In the genomic region with DNA sequence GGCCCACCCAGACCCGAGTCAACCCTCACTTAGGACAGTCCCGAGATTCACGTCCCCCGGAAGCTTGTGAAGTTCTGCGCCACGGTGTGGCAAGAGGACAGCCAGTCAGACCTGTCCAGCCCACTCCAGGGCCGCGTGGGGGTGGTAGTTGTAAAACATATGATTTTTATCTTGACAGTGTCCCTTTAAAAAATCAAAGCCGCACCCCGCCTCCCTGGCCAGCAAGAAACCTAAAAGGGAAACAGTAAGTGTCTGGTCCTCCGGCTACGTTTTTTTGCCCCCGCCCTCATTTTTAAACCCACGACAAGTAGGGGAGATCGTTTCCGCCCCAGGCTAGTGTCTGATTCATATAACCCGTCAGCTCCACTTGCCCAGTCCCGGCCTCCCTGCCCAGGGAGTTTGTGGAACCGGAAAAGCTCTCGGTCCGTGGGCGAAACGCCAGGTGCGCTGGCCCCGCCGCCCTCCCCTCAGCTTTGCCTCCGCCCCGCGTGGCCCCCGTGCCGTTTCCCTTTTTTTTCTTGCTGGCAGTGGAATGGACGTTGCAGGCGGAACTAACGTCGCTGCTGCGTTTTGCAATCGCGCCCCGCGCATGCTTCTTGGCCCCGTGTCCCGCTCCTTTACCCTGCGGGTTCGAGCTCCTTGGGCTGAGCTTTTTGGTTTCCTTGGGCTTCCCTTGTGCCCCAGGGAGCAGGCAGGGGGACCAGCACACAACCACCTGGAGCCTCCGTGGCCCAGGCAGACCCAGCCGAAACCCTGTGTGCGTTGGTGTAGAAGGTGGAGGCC, we compare ENCODE assay signal across 8 cellular contexts. TPM values are rescaled to one million over a fixed set of nuclear protein-coding genes. Genes with fewer than 3 reads are reported as not detected.
DNase-seq lines count a peak whose midpoint lies in the region; ATAC-seq and TF ChIP-seq lines count a peak whose summit lies in the region.

No MANE protein-coding gene starts in this region.

- intact Hi-C loops in CD14-positive monocyte (cut with micrococcal nuclease) (loop anchor here in 1 of 2 donors (2.0 to 5.0 kb wide), 2 partner anchors 15 to 58 kb away; a partner anchor contains a TSS), esophagus squamous epithelium (cut with DNase I) (no loop called here)

- no peak for TF ChIP-seq POLR2A in esophagus squamous epithelium (IDR thresholded peaks at IDR 0.05)

- peaks cover 0 to 2% (median 0%) of the 10 kb centered on the region in 7 donors for H3K9me3 Mint-ChIP-seq in CD14-positive monocyte

- peak overlapping the region; percentile 73 to 81 for H3K4me3 Mint-ChIP-seq in CD14-positive monocyte

- H3K27ac ChIP-seq in esophagus squamous epithelium (peak overlapping the region in 3 of 4 donors; percentile 12 to 83 (median 70)), osteoblast (ENCODE audit: low read depth, low read length) (peak overlapping the region; percentile 82)

- no peaks in the 10 kb centered on the region for H3K27me3 Mint-ChIP-seq in CD14-positive monocyte (ENCODE audit: low read depth in 3 of 3)

- peaks cover 13% of the 10 kb centered on the region for H3K79me2 ChIP-seq in osteoblast (ENCODE audit: insufficient read depth, low read length)

- no peaks in the 10 kb centered on the region for H4K20me1 ChIP-seq in osteoblast (ENCODE audit: insufficient read depth, low read length)

- H3K4me1 Mint-ChIP-seq in CD14-positive monocyte = peaks cover 50% of the 10 kb centered on the region

- peaks cover 0 to 65% (median 0%) of the 10 kb centered on the region in 3 donors for H3K4me1 ChIP-seq in esophagus squamous epithelium
- peaks cover 4% of the 10 kb centered on the region for H3K4me1 ChIP-seq in osteoblast (ENCODE audit: insufficient read depth, low read length)

- H3K9me3 ChIP-seq in esophagus squamous epithelium (no peaks in the 10 kb centered on the region), osteoblast (ENCODE audit: low read depth, low read length) (no peaks in the 10 kb centered on the region)

- H2AFZ ChIP-seq in osteoblast (ENCODE audit: low read length) = peak overlapping the region; percentile 61

- H3K4me3 ChIP-seq in esophagus squamous epithelium (peak overlapping the region in 2 of 4 donors; percentile 35 to 58), osteoblast (ENCODE audit: insufficient read depth, low read length) (peak overlapping the region; percentile 72)

- peaks cover 35 to 83% of the 10 kb centered on the region in 2 donors for H3K36me3 Mint-ChIP-seq in CD14-positive monocyte

- TF ChIP-seq CTCF in CD14-positive monocyte (IDR thresholded peaks at IDR 0.05) (no peak), esophagus squamous epithelium (IDR thresholded peaks at IDR 0.05) (no peak), osteoblast (IDR thresholded peaks at IDR 0.05; ENCODE audit: extremely low read depth, low read depth, low read length) (no peak)

- H3K36me3 ChIP-seq in esophagus squamous epithelium = peaks cover 23 to 97% (median 29%) of the 10 kb centered on the region in 3 donors
- peaks cover 39% of the 10 kb centered on the region for H3K36me3 ChIP-seq in osteoblast (ENCODE audit: insufficient read depth, low read length)

- no peak for ATAC-seq in GM18873 (IDR thresholded peaks at IDR 0.05; ENCODE audit: low FRiP score, unreplicated experiment)

- H3K27me3 ChIP-seq in esophagus squamous epithelium (no peaks in the 10 kb centered on the region), osteoblast (ENCODE audit: insufficient read depth, low read length) (no peaks in the 10 kb centered on the region)

- peak; percentile 95 for DNase-seq in CD14-positive monocyte (ENCODE audit: low spot score)
- DNase-seq in esophagus squamous epithelium (lab: John Stamatoyannopoulos, UW) = no peak
- DNase-seq in osteoblast (ENCODE audit: insufficient read length, low spot score, missing footprints) = peak; percentile 99
- no peak for DNase-seq in glomerular visceral epithelial cell (ENCODE audit: extremely low spot score)
- no peak for DNase-seq in NCI-H2227 treated with DMSO at 0.1 percent for 48 hours (lab: John Stamatoyannopoulos, UW)
- DNase-seq in NCI-H146 (lab: John Stamatoyannopoulos, UW) = no peak

- H3K27ac Mint-ChIP-seq in CD14-positive monocyte = peak overlapping the region; percentile 90 to 98 (median 95)

- 63 to 71% methylated on average over 31 to 39 of the region's 47 CpGs for WGBS in esophagus squamous epithelium, 2 donors

- peak overlapping the region; percentile 88 for H3K4me2 ChIP-seq in osteoblast (ENCODE audit: insufficient read depth, low read length)

TF ChIP-seq in PFSK-1, 5 proteins besides CTCF, POLR2A, EP300 and RAD21:
- TF ChIP-seq, protein P1, sequence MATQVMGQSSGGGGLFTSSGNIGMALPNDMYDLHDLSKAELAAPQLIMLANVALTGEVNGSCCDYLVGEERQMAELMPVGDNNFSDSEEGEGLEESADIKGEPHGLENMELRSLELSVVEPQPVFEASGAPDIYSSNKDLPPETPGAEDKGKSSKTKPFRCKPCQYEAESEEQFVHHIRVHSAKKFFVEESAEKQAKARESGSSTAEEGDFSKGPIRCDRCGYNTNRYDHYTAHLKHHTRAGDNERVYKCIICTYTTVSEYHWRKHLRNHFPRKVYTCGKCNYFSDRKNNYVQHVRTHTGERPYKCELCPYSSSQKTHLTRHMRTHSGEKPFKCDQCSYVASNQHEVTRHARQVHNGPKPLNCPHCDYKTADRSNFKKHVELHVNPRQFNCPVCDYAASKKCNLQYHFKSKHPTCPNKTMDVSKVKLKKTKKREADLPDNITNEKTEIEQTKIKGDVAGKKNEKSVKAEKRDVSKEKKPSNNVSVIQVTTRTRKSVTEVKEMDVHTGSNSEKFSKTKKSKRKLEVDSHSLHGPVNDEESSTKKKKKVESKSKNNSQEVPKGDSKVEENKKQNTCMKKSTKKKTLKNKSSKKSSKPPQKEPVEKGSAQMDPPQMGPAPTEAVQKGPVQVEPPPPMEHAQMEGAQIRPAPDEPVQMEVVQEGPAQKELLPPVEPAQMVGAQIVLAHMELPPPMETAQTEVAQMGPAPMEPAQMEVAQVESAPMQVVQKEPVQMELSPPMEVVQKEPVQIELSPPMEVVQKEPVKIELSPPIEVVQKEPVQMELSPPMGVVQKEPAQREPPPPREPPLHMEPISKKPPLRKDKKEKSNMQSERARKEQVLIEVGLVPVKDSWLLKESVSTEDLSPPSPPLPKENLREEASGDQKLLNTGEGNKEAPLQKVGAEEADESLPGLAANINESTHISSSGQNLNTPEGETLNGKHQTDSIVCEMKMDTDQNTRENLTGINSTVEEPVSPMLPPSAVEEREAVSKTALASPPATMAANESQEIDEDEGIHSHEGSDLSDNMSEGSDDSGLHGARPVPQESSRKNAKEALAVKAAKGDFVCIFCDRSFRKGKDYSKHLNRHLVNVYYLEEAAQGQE (IDR thresholded peaks at IDR 0.05; ENCODE audit: insufficient read depth in 1 of 2, low read depth in 2 of 2, low read length in 2 of 2) = no peak
- TF ChIP-seq TAF1 (IDR thresholded peaks at IDR 0.05; ENCODE audit: borderline replicate concordance, insufficient read depth, low read length) (no peak), POLR2AphosphoS5 (IDR thresholded peaks at IDR 0.05; ENCODE audit: low read depth, low read length) (peak; percentile 59), SIN3A (IDR thresholded peaks at IDR 0.05; ENCODE audit: borderline replicate concordance, insufficient read depth, low read length) (peak; percentile 70; the same call in 1 of the 2 replicates), FOXP2 (optimal IDR thresholded peaks at IDR 0.05; ENCODE audit: borderline replicate concordance, extremely low read depth, extremely low read length, insufficient read depth) (no peak)

RNA-seq across cellular contexts. Expression of a gene that starts 13.3 kb away (rescaled TPM):
- 10 to 100 TPM; 41.1 to 62.7 TPM for polyA plus RNA-seq in CD14-positive monocyte
- polyA plus RNA-seq in PFSK-1 (2012; ENCODE audit: insufficient read length, low read depth) = 64.6 TPM
- total RNA-seq in esophagus squamous epithelium (10 to 100 TPM; 18.5 to 27.8 (median 21.0) TPM), osteoblast (15.0 and 18.1 TPM in 2 replicates)

RNA-seq across cellular contexts. Expression of a gene that starts 54.0 kb away (rescaled TPM):
- under 1 TPM; 0.59 to 0.95 TPM for polyA plus RNA-seq in CD14-positive monocyte
- 16.2 TPM for polyA plus RNA-seq in PFSK-1 (2012; ENCODE audit: insufficient read length, low read depth)
- total RNA-seq in esophagus squamous epithelium (10 to 100 TPM in 2 of 4 donors, 1 to 10 TPM in 2; 9.4 to 22.7 (median 11.5) TPM), osteoblast (31.2 and 39.4 TPM in 2 replicates)

RNA-seq across cellular contexts. Expression of a gene that starts 54.3 kb away (rescaled TPM):
- under 1 TPM in 1 of 2 donors, not detected in 1; 0.36 TPM for polyA plus RNA-seq in CD14-positive monocyte
- polyA plus RNA-seq in PFSK-1 (2012; ENCODE audit: insufficient read length, low read depth) = 0.65 TPM
- total RNA-seq in esophagus squamous epithelium (under 1 TPM in 3 of 4 donors, not detected in 1; 0.21 to 0.42 (median 0.38) TPM), osteoblast (1.1 and 2.7 TPM in 2 replicates)

RNA-seq across cellular contexts. Expression of a gene that starts 55.4 kb away (rescaled TPM):
- polyA plus RNA-seq in CD14-positive monocyte = 1 to 10 TPM; 3.7 to 4.7 TPM
- 58.4 TPM for polyA plus RNA-seq in PFSK-1 (2012; ENCODE audit: insufficient read length, low read depth)
- total RNA-seq in esophagus squamous epithelium = 10 to 100 TPM; 15.8 to 25.6 (median 22.0) TPM
- total RNA-seq in osteoblast = 41.5 and 46.7 TPM in 2 replicates

Comparison
In these comparisons a context has a peak if more than half of its experiments do, and no peak if none do; other contexts are left out.
1. DNase-seq: peak in CD14-positive monocyte (single experiment) and osteoblast (single experiment); none in esophagus squamous epithelium (single experiment), glomerular visceral epithelial cell (single experiment), NCI-H2227 treated with DMSO at 0.1 percent for 48 hours (single experiment) and NCI-H146 (single experiment).